10 cellular contexts compared by ENCODE assay signal in the genomic region with DNA sequence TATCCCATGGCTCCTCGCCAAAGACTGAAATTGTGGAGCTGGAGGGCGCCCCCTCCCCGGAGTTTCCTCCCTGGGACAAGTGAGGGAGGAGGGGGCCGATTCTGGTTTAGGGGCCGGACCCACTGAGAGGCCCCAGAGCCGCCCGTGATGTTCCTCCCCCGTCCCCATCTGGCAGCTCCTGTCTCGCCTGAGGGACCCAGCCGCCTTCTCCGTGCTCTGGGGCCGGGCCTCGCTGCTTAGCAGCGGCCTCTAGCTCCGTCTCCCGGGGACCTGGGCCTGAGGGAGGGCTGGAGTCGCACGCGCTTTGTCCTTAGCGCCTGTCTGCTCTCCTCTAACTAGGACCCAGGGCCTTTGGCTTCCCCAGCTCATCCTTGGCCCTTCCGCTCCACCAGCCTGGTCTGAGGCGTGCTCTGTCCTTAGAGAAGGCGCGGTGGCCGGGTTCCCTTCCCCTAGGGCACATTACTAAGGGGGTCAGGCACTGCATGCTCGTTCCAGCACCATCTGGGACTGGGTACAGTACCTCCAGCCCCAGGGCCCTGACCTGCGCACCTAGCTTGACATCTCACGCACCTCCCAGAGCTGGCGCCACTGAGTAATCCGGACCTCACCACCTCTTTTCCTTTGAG. TPM values are rescaled to one million over a fixed set of nuclear protein-coding genes. Genes with fewer than 3 reads are reported as not detected.
DNase-seq lines count a peak whose midpoint lies in the region; ATAC-seq and TF ChIP-seq lines count a peak whose summit lies in the region.
"Had no signal": no experiment of that assay in that cellular context is flagged by ENCODE, and none has a peak within 500 bp of the region (broad histone marks: within the 10 kb centered on the region; RNA-seq: fewer than 3 reads in every experiment).

No MANE protein-coding gene starts in this region.

- peak; percentile 41 for ATAC-seq in body of pancreas
- ATAC-seq: activated CD8-positive, alpha-beta T cell treated with anti-CD3 and anti-CD28 coated beads for 36 hours had no signal

- no peak overlapping the region for H2AFZ ChIP-seq in smooth muscle cell (ENCODE audit: low read depth)

- H3K27me3 ChIP-seq in H7 (ENCODE audit: control insufficient read depth, insufficient read depth, low read length) (peaks cover 53% of the 10 kb centered on the region), body of pancreas (no peaks in the 10 kb centered on the region), smooth muscle cell (ENCODE audit: low read depth) (peaks cover 37% of the 10 kb centered on the region)

- H3K9ac ChIP-seq in smooth muscle cell (ENCODE audit: low read depth) = no peak overlapping the region

- H4K20me1 ChIP-seq in smooth muscle cell (ENCODE audit: low read depth) = peaks cover 70% of the 10 kb centered on the region

- H3F3A ChIP-seq in smooth muscle cell (ENCODE audit: low read depth) = no peaks in the 10 kb centered on the region

- WGBS in body of pancreas, 2 donors = 32 to 53% methylated on average over 18 to 29 of the region's 30 CpGs
- 13% methylated on average over 30 of the region's 30 CpGs for WGBS in smooth muscle cell (ENCODE audit: low lambda C conversion rate)

- DNase-seq in H7 = peak; percentile 84
- peak in 2 of 4 donors; percentile 13 to 14 for DNase-seq in body of pancreas
- peak; percentile 60 for DNase-seq in iPS-NIHi11 (ENCODE audit: low spot score)
- no peak for DNase-seq in smooth muscle cell (lab: John Stamatoyannopoulos, UW; ENCODE audit: unreplicated experiment)
- DNase-seq in HUDEP-2 (lab: John Stamatoyannopoulos, UW; ENCODE audit: unreplicated experiment in 76 of 76) = no peak
- DNase-seq in NCI-H1436 (lab: John Stamatoyannopoulos, UW) = no peak
- DNase-seq in NK-92 (lab: John Stamatoyannopoulos, UW; ENCODE audit: unreplicated experiment) = no peak
- no peak for DNase-seq in activated effector memory CD4-positive, alpha-beta T cell treated with Interleukin-2 at 50 U/mL for 16 hours
- DNase-seq: effector CD4-positive, alpha-beta T cell had no signal

- H3K4me2 ChIP-seq in smooth muscle cell = peak overlapping the region; percentile 86

- TF ChIP-seq POLR2A in body of pancreas (IDR thresholded peaks at IDR 0.05) = no peak

- intact Hi-C loops in body of pancreas (cut with DNase I) = no loop called here

- H3K9me3 ChIP-seq in body of pancreas = no peaks in the 10 kb centered on the region
- H3K9me3 ChIP-seq in smooth muscle cell (replicated peaks; ENCODE audit: low read depth) = no peaks in the 10 kb centered on the region

- TF ChIP-seq CTCF in body of pancreas (IDR thresholded peaks at IDR 0.05) = no peak
- TF ChIP-seq CTCF in smooth muscle cell (IDR thresholded peaks at IDR 0.05; ENCODE audit: borderline replicate concordance, insufficient read depth, poor library complexity, severe bottlenecking) = no peak

- no peaks in the 10 kb centered on the region for H3K79me2 ChIP-seq in smooth muscle cell (ENCODE audit: low read depth)

- H3K36me3 ChIP-seq in H7 (replicated peaks; ENCODE audit: control insufficient read depth, insufficient read depth, low read length) (peaks cover 13% of the 10 kb centered on the region), body of pancreas (replicated peaks in 1 of 2; ENCODE audit: insufficient read depth in 1 of 2, low read depth in 2 of 2) (peaks cover 11 to 15% of the 10 kb centered on the region in 2 donors), smooth muscle cell (ENCODE audit: low read depth) (no peaks in the 10 kb centered on the region)

- H3K4me1 ChIP-seq in body of pancreas = peaks cover 32% of the 10 kb centered on the region
- peaks cover 14% of the 10 kb centered on the region for H3K4me1 ChIP-seq in smooth muscle cell (ENCODE audit: low read depth)

- H3K27ac ChIP-seq in body of pancreas = peak overlapping the region in 1 of 4 donors; percentile 12
- no peak overlapping the region for H3K27ac ChIP-seq in smooth muscle cell (ENCODE audit: low read depth)

- H3K4me3 ChIP-seq in H7 (ENCODE audit: insufficient read depth, low read depth, low read length) = peak overlapping the region; percentile 31
- H3K4me3 ChIP-seq in body of pancreas = no peak overlapping the region
- peak overlapping the region; percentile 40 for H3K4me3 ChIP-seq in smooth muscle cell

RNA-seq across cellular contexts. Expression of gene SLC12A5, which starts 29.8 kb away (rescaled TPM):
- total RNA-seq in H7 (2014; rRNA removed; shearing (Covaris generic)) = 1.3 and 4.3 TPM in 2 replicates
- not detected for total RNA-seq in body of pancreas
- 0.09 and 0.40 TPM in 2 replicates for total RNA-seq in smooth muscle cell
- polyA plus RNA-seq in smooth muscle cell = 1.2 and 1.3 TPM in 2 replicates

RNA-seq across cellular contexts. Expression of gene NCOA5, which starts 31.0 kb away (rescaled TPM):
- total RNA-seq in H7 (2014; rRNA removed; shearing (Covaris generic)) = 8.6 and 12.2 TPM in 2 replicates
- total RNA-seq in body of pancreas (10 to 100 TPM; 11.9 to 13.7 TPM), smooth muscle cell (9.5 and 11.4 TPM in 2 replicates)
- polyA plus RNA-seq in smooth muscle cell = 8.3 and 10.5 TPM in 2 replicates

RNA-seq across cellular contexts. Expression of gene MMP9, which starts 50.1 kb away (rescaled TPM):
- 9.8 and 11.6 TPM in 2 replicates for total RNA-seq in H7 (2014; rRNA removed; shearing (Covaris generic))
- total RNA-seq in body of pancreas (under 1 TPM in 1 of 2 donors, not detected in 1; 0.26 TPM), smooth muscle cell (4.9 and 6.3 TPM in 2 replicates)
- polyA plus RNA-seq in smooth muscle cell = 5.9 and 27.2 TPM in 2 replicates

RNA-seq across cellular contexts. Expression of gene CD40, which starts 59.3 kb away (rescaled TPM):
- total RNA-seq in H7 (2014; rRNA removed; shearing (Covaris generic)) = 8.2 and 8.8 TPM in 2 replicates
- 10 to 100 TPM in 1 of 2 donors, 1 to 10 TPM in 1; 8.9 to 14.5 TPM for total RNA-seq in body of pancreas
- total RNA-seq in smooth muscle cell = 13.8 and 14.5 TPM in 2 replicates
- 25.1 and 27.4 TPM in 2 replicates for polyA plus RNA-seq in smooth muscle cell

Comparison
In these comparisons a context has a peak if more than half of its experiments do, and no peak if none do; other contexts are left out.
1. DNase-seq: peak in H7 (single experiment) and iPS-NIHi11 (single experiment); none in smooth muscle cell (single experiment), HUDEP-2 (0 of 76), NCI-H1436 (single experiment), NK-92 (single experiment) and activated effector memory CD4-positive, alpha-beta T cell treated with Interleukin-2 at 50 U/mL for 16 hours (single experiment).
2. H3K4me3 ChIP-seq: peak in H7 (single experiment) and smooth muscle cell (single experiment); none in body of pancreas (0 of 2).